ENCODE assay signal across 8 cellular contexts in genomic region chr14:21192447-21192822, GRCh38. TPM values are rescaled to one million over a fixed set of nuclear protein-coding genes. Genes with fewer than 3 reads are reported as not detected.
DNase-seq lines count a peak whose midpoint lies in the region; ATAC-seq and TF ChIP-seq lines count a peak whose summit lies in the region.

No MANE protein-coding gene starts in this region.

- H3K27me3 ChIP-seq in iPS-20b (ENCODE audit: insufficient read depth, low read length) (no peaks in the 10 kb centered on the region), suprapubic skin (no peaks in the 10 kb centered on the region)

- no peaks in the 10 kb centered on the region for H3K36me3 ChIP-seq in iPS-20b (ENCODE audit: insufficient read depth, low read depth, low read length)
- no peaks in the 10 kb centered on the region for H3K36me3 ChIP-seq in suprapubic skin

- no peaks in the 10 kb centered on the region for H3K36me3 Mint-ChIP-seq in activated naive CD4-positive, alpha-beta T cell treated with anti-CD3 and anti-CD28 coated beads for 36 hours (ENCODE audit: low read depth)
- no peaks in the 10 kb centered on the region for H3K36me3 Mint-ChIP-seq in activated CD8-positive, alpha-beta T cell treated with anti-CD3 and anti-CD28 coated beads for 36 hours (ENCODE audit: low read depth)

- H3K27ac ChIP-seq in iPS-20b (ENCODE audit: low read length) (no peak overlapping the region), suprapubic skin (no peak overlapping the region)

- CTCF ChIA-PET in activated naive CD4-positive, alpha-beta T cell treated with anti-CD3 and anti-CD28 coated beads for 36 hours (lab: Charles Lee): interaction anchor here (0.5 to 1.3 kb wide), 2 partner anchors 88 to 116 kb away, joined by 3 to 4 read pairs; no protein-coding TSS in a partner anchor
- CTCF ChIA-PET in activated CD8-positive, alpha-beta T cell treated with anti-CD3 and anti-CD28 coated beads for 36 hours (lab: Charles Lee): interaction anchor here (1.3 to 1.4 kb wide), 2 partner anchors 89 to 178 kb away, joined by 3 to 4 read pairs; no protein-coding TSS in a partner anchor

- TF ChIP-seq EP300 in suprapubic skin (IDR thresholded peaks at IDR 0.05): no peak

- DNase-seq in activated naive CD4-positive, alpha-beta T cell treated with anti-CD3 and anti-CD28 coated beads for 36 hours: no peak
- DNase-seq in activated naive CD4-positive, alpha-beta T cell (lab: John Stamatoyannopoulos, UW): no peak
- no peak for DNase-seq in activated CD8-positive, alpha-beta T cell treated with anti-CD3 and anti-CD28 coated beads for 36 hours
- DNase-seq in suprapubic skin (ENCODE audit: low spot score in 2 of 2) (no peak), T1000 (lab: John Stamatoyannopoulos, UW) (no peak), retina (no peak)
- no peak for DNase-seq in central memory CD4-positive, alpha-beta T cell

- no peak overlapping the region for H3K27ac Mint-ChIP-seq in activated naive CD4-positive, alpha-beta T cell treated with anti-CD3 and anti-CD28 coated beads for 36 hours
- H3K27ac Mint-ChIP-seq in activated CD8-positive, alpha-beta T cell treated with anti-CD3 and anti-CD28 coated beads for 36 hours: no peak overlapping the region

- POLR2A ChIA-PET in activated CD8-positive, alpha-beta T cell treated with anti-CD3 and anti-CD28 coated beads for 36 hours (lab: Charles Lee): interaction anchor here (1.6 to 2.1 kb wide), 2 partner anchors 9 to 11 kb away, joined by 8 read pairs; no protein-coding TSS in a partner anchor

- intact Hi-C loops in activated naive CD4-positive, alpha-beta T cell treated with anti-CD3 and anti-CD28 coated beads for 36 hours (cut with micrococcal nuclease): no loop called here
- intact Hi-C loops in activated CD8-positive, alpha-beta T cell treated with anti-CD3 and anti-CD28 coated beads for 36 hours (cut with micrococcal nuclease): no loop called here

- 38% methylated on average over 1 of the region's 1 CpG for whole genome bisulfite sequencing in suprapubic skin

- H3K27me3 Mint-ChIP-seq in activated naive CD4-positive, alpha-beta T cell treated with anti-CD3 and anti-CD28 coated beads for 36 hours (ENCODE audit: low read depth): no peaks in the 10 kb centered on the region
- H3K27me3 Mint-ChIP-seq in activated CD8-positive, alpha-beta T cell treated with anti-CD3 and anti-CD28 coated beads for 36 hours: no peaks in the 10 kb centered on the region

- H3K4me3 Mint-ChIP-seq in activated naive CD4-positive, alpha-beta T cell treated with anti-CD3 and anti-CD28 coated beads for 36 hours: peak overlapping the region; percentile 62
- H3K4me3 Mint-ChIP-seq in activated CD8-positive, alpha-beta T cell treated with anti-CD3 and anti-CD28 coated beads for 36 hours: peak overlapping the region; percentile 66

- TF ChIP-seq POLR2A in suprapubic skin (IDR thresholded peaks at IDR 0.05): no peak

- H3K9me3 ChIP-seq in iPS-20b (ENCODE audit: insufficient read depth, low read depth, low read length) (no peaks in the 10 kb centered on the region; the same call in 1 of the 2 replicates), suprapubic skin (no peaks in the 10 kb centered on the region)

- no peaks in the 10 kb centered on the region for H3K9me3 Mint-ChIP-seq in activated naive CD4-positive, alpha-beta T cell treated with anti-CD3 and anti-CD28 coated beads for 36 hours
- no peaks in the 10 kb centered on the region for H3K9me3 Mint-ChIP-seq in activated CD8-positive, alpha-beta T cell treated with anti-CD3 and anti-CD28 coated beads for 36 hours

- no peak for ATAC-seq in activated CD8-positive, alpha-beta T cell treated with anti-CD3 and anti-CD28 coated beads for 36 hours

- TF ChIP-seq CTCF in activated CD8-positive, alpha-beta T cell treated with anti-CD3 and anti-CD28 coated beads for 36 hours (IDR thresholded peaks at IDR 0.05): no peak
- no peak for TF ChIP-seq CTCF in suprapubic skin (IDR thresholded peaks at IDR 0.05)

- H3K4me3 ChIP-seq in iPS-20b (ENCODE audit: low read length) (peak overlapping the region; percentile 28; the same call in 1 of the 2 replicates), suprapubic skin (peak overlapping the region; percentile 44)

- H3K4me1 ChIP-seq in iPS-20b (ENCODE audit: insufficient read depth, low read length) (peaks cover 4% of the 10 kb centered on the region; the same call in 1 of the 2 replicates), suprapubic skin (peaks cover 9% of the 10 kb centered on the region)

- H3K4me1 Mint-ChIP-seq in activated naive CD4-positive, alpha-beta T cell treated with anti-CD3 and anti-CD28 coated beads for 36 hours (ENCODE audit: low read depth): peaks cover 8% of the 10 kb centered on the region
- peaks cover 3% of the 10 kb centered on the region for H3K4me1 Mint-ChIP-seq in activated CD8-positive, alpha-beta T cell treated with anti-CD3 and anti-CD28 coated beads for 36 hours (ENCODE audit: low read depth)

- H3K9ac ChIP-seq in iPS-20b (ENCODE audit: low read depth, low read length): no peak overlapping the region

RNA-seq across cellular contexts. Expression of gene OR5AU1, which starts 36.6 kb away (rescaled TPM):
- not detected for total RNA-seq in activated naive CD4-positive, alpha-beta T cell treated with anti-CD3 and anti-CD28 coated beads for 36 hours
- total RNA-seq in activated CD8-positive, alpha-beta T cell treated with anti-CD3 and anti-CD28 coated beads for 36 hours: under 1 TPM in 1 of 2 experiments, not detected in 1; 0.07 TPM
- total RNA-seq in suprapubic skin: not detected
